In the genomic region with DNA sequence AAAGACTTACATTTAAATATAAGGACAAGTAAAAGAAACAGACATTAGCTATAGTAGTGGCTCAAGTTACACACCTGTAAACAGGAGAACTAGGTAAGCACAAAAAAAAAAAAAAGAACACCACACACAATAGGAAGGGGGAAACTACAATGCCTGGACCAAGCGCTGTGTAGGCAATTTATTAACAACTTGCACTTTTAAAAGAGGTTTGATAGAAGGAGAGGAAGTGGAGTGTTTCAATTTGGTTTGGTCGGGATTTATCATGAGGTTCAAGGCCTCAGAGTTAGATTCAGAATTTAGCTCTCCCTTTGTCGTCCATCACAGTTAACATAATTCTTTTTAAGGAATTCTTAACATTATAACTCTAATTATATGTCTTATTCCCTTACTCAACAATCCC, we compare ENCODE assay signal across 9 cellular contexts. TPM values are rescaled to one million over a fixed set of nuclear protein-coding genes. Genes with fewer than 3 reads are reported as not detected.
DNase-seq lines count a peak whose midpoint lies in the region; ATAC-seq, FAIRE-seq and TF ChIP-seq lines count a peak whose summit lies in the region.
"Had no signal": no experiment of that assay in that cellular context is flagged by ENCODE, and none has a peak within 500 bp of the region (broad histone marks: within the 10 kb centered on the region; RNA-seq: fewer than 3 reads in every experiment).

No MANE protein-coding gene starts in this region.

- H3K4me3 ChIP-seq in BLaER1 (peak overlapping the region; percentile 78), HUES64 (ENCODE audit: low read length) (peak overlapping the region; percentile 75), body of pancreas (no peak overlapping the region), muscle layer of duodenum (ENCODE audit: low read depth in 1 of 2, low read length in 2 of 2) (peak overlapping the region; percentile 82 to 89), small intestine (ENCODE audit: low read depth in 1 of 2, low read length in 2 of 2) (no peak overlapping the region), aorta (ENCODE audit: low read length in 2 of 2) (no peak overlapping the region)

- no peak for FAIRE-seq in small intestine (lab: Jason Lieb, UNC)

- H3K4me2 ChIP-seq in BLaER1, result peak overlapping the region; percentile 84

- no peaks in the 10 kb centered on the region for H3K9me3 Mint-ChIP-seq in stimulated activated memory B cell treated with anti-CD40 and anti-IgM and Interleukin-4, amounts not matched to agents 10 μg/mL and 1 μg/mL and 100 μg/mL, for 72 hours
- H3K9me3 Mint-ChIP-seq: dendritic cell treated with granulocyte-macrophage colony-stimulating factor and Interleukin-4, amounts not matched to agents 40 ng/mL and 50 ng/mL, for 4 days had no signal

- H3K36me3 ChIP-seq in BLaER1 (peaks cover 31% of the 10 kb centered on the region), HUES64 (ENCODE audit: insufficient read depth, low read length) (peaks cover 8% of the 10 kb centered on the region; the same call in 1 of the 2 replicates), body of pancreas (replicated peaks in 1 of 2; ENCODE audit: insufficient read depth in 1 of 2, low read depth in 2 of 2) (no peaks in the 10 kb centered on the region), muscle layer of duodenum (ENCODE audit: control insufficient read depth in 1 of 2, insufficient read depth in 2 of 2, low read length in 2 of 2) (peaks cover 0 to 3% of the 10 kb centered on the region in 2 donors), small intestine (ENCODE audit: control insufficient read depth in 2 of 2, insufficient read depth in 2 of 2, low read length in 2 of 2) (peaks cover 0 to 2% of the 10 kb centered on the region in 2 donors), aorta (ENCODE audit: control insufficient read depth in 1 of 2, insufficient read depth in 2 of 2, low read length in 1 of 2) (no peaks in the 10 kb centered on the region)

- WGBS in HUES64, result 61% methylated on average over 2 of the region's 3 CpGs
- WGBS in body of pancreas, 2 donors, result 32 to 41% methylated on average over 3 of the region's 3 CpGs
- 47 to 61% (median 56%) methylated on average over 3 of the region's 3 CpGs for WGBS in small intestine, 3 donors
- WGBS in aorta, 2 donors, result 66 to 68% methylated on average over 3 of the region's 3 CpGs

- no peak overlapping the region for H3K4me3 Mint-ChIP-seq in stimulated activated memory B cell treated with anti-CD40 and anti-IgM and Interleukin-4, amounts not matched to agents 10 μg/mL and 1 μg/mL and 100 μg/mL, for 72 hours
- H3K4me3 Mint-ChIP-seq: dendritic cell treated with granulocyte-macrophage colony-stimulating factor and Interleukin-4, amounts not matched to agents 40 ng/mL and 50 ng/mL, for 4 days had no signal

- no peaks in the 10 kb centered on the region for H3K36me3 Mint-ChIP-seq in stimulated activated memory B cell treated with anti-CD40 and anti-IgM and Interleukin-4, amounts not matched to agents 10 μg/mL and 1 μg/mL and 100 μg/mL, for 72 hours

- intact Hi-C loops in body of pancreas (cut with DNase I) (no loop called here), aorta (cut with DNase I) (loop anchor here in 1 of 2 donors (10.0 kb wide), 1 partner anchor 111 kb away; the partner anchor contains the start of genes PRICKLE4 and TOMM6)

- H3K27ac ChIP-seq in BLaER1 (peak overlapping the region; percentile 93), HUES64 (ENCODE audit: low read depth, low read length) (peak overlapping the region; percentile 84), body of pancreas (peak overlapping the region in 3 of 4 donors; percentile 61 to 83 (median 79)), muscle layer of duodenum (ENCODE audit: low read length) (peak overlapping the region; percentile 77), small intestine (ENCODE audit: low read depth in 1 of 2, low read length in 1 of 2) (peak overlapping the region in 1 of 2 donors; percentile 96), aorta (ENCODE audit: low read depth in 1 of 2, low read length in 2 of 2) (no peak overlapping the region)

- no peak for TF ChIP-seq POLR2A in body of pancreas (IDR thresholded peaks at IDR 0.05)

- H3K9me3 ChIP-seq in BLaER1, result no peaks in the 10 kb centered on the region
- H3K9me3 ChIP-seq in HUES64 (ENCODE audit: insufficient read depth, low read depth, low read length), result no peaks in the 10 kb centered on the region
- H3K9me3 ChIP-seq in body of pancreas, result no peaks in the 10 kb centered on the region
- no peaks in the 10 kb centered on the region for H3K9me3 ChIP-seq in muscle layer of duodenum (ENCODE audit: control insufficient read depth in 1 of 2, low read length in 2 of 2)
- no peaks in the 10 kb centered on the region for H3K9me3 ChIP-seq in small intestine (ENCODE audit: control insufficient read depth, low read depth)
- H3K9me3 ChIP-seq in aorta (ENCODE audit: control insufficient read depth, low read length), result no peaks in the 10 kb centered on the region

- H3K27me3 ChIP-seq in BLaER1 (no peaks in the 10 kb centered on the region), HUES64 (ENCODE audit: insufficient read depth, low read length) (no peaks in the 10 kb centered on the region), body of pancreas (no peaks in the 10 kb centered on the region), muscle layer of duodenum (ENCODE audit: low read depth, low read length) (no peaks in the 10 kb centered on the region), small intestine (ENCODE audit: control insufficient read depth in 2 of 2, insufficient read depth in 2 of 2, low read length in 2 of 2) (no peaks in the 10 kb centered on the region), aorta (ENCODE audit: control insufficient read depth in 1 of 2, insufficient read depth in 2 of 2, low read length in 1 of 2) (no peaks in the 10 kb centered on the region)

- peaks cover 32% of the 10 kb centered on the region for H4K20me1 ChIP-seq in BLaER1

- peaks cover 44% of the 10 kb centered on the region for H3K4me1 ChIP-seq in BLaER1
- peaks cover 20% of the 10 kb centered on the region for H3K4me1 ChIP-seq in HUES64 (ENCODE audit: insufficient read depth, low read length)
- peaks cover 19% of the 10 kb centered on the region for H3K4me1 ChIP-seq in body of pancreas
- H3K4me1 ChIP-seq in muscle layer of duodenum (ENCODE audit: control insufficient read depth in 1 of 2, insufficient read depth in 2 of 2, low read length in 2 of 2), result peaks cover 7 to 20% of the 10 kb centered on the region in 2 donors
- peaks cover 0 to 5% of the 10 kb centered on the region in 2 donors for H3K4me1 ChIP-seq in small intestine (ENCODE audit: control insufficient read depth in 2 of 2, insufficient read depth in 1 of 2, low read depth in 1 of 2, low read length in 1 of 2)
- H3K4me1 ChIP-seq in aorta (ENCODE audit: control insufficient read depth in 1 of 2, insufficient read depth in 2 of 2, low read length in 2 of 2), result peaks cover 0 to 2% of the 10 kb centered on the region in 2 donors

- DNase-seq in body of pancreas, result no peak
- no peak for DNase-seq in left lobe of liver (ENCODE audit: low spot score)
- no peak for DNase-seq in small intestine
- no peak for DNase-seq in aorta

- ATAC-seq in body of pancreas (no peak), left lobe of liver (no peak), aorta (ENCODE audit: low FRiP score) (no peak)
- no peak for ATAC-seq in stimulated activated memory B cell treated with anti-CD40 and anti-IgM and Interleukin-4, amounts not matched to agents 10 μg/mL and 1 μg/mL and 100 μg/mL, for 72 hours

- H3K4me1 Mint-ChIP-seq in stimulated activated memory B cell treated with anti-CD40 and anti-IgM and Interleukin-4, amounts not matched to agents 10 μg/mL and 1 μg/mL and 100 μg/mL, for 72 hours, result peaks cover 9% of the 10 kb centered on the region

- H3K27ac Mint-ChIP-seq in stimulated activated memory B cell treated with anti-CD40 and anti-IgM and Interleukin-4, amounts not matched to agents 10 μg/mL and 1 μg/mL and 100 μg/mL, for 72 hours, result no peak overlapping the region
- H3K27ac Mint-ChIP-seq: dendritic cell treated with granulocyte-macrophage colony-stimulating factor and Interleukin-4, amounts not matched to agents 40 ng/mL and 50 ng/mL, for 4 days had no signal

- no peak for TF ChIP-seq CTCF in body of pancreas (IDR thresholded peaks at IDR 0.05)

- peak overlapping the region; percentile 92 for H3K9ac ChIP-seq in BLaER1
- H3K9ac ChIP-seq in HUES64 (ENCODE audit: low read depth, low read length), result peak overlapping the region; percentile 83

- no peaks in the 10 kb centered on the region for H3K27me3 Mint-ChIP-seq in stimulated activated memory B cell treated with anti-CD40 and anti-IgM and Interleukin-4, amounts not matched to agents 10 μg/mL and 1 μg/mL and 100 μg/mL, for 72 hours
- H3K27me3 Mint-ChIP-seq: dendritic cell treated with granulocyte-macrophage colony-stimulating factor and Interleukin-4, amounts not matched to agents 40 ng/mL and 50 ng/mL, for 4 days had no signal

RNA-seq across cellular contexts. Expression of gene USP49, which starts 1.1 kb away (rescaled TPM):
- 9.8 TPM for polyA plus RNA-seq in HUES64 (2013, experiment 1 of 2)
- polyA plus RNA-seq in HUES64 (2013, experiment 2 of 2), result 11.4 TPM
- total RNA-seq in body of pancreas (1 to 10 TPM; 3.3 to 5.2 TPM), left lobe of liver (1.9 TPM), aorta (1 to 10 TPM; 2.3 to 5.3 TPM)
- polyA plus RNA-seq in small intestine (1 to 10 TPM in 1 of 3 donors, under 1 TPM in 2; 0.27 to 1.1 (median 0.45) TPM), aorta (1 to 10 TPM; 1.3 to 1.5 TPM)

RNA-seq across cellular contexts. Expression of gene MED20, which starts 24.7 kb away (rescaled TPM):
- 27.2 TPM for polyA plus RNA-seq in HUES64 (2013, experiment 1 of 2)
- polyA plus RNA-seq in HUES64 (2013, experiment 2 of 2), result 25.9 TPM
- total RNA-seq in body of pancreas (10 to 100 TPM in 1 of 2 donors, 1 to 10 TPM in 1; 9.9 to 17.8 TPM), left lobe of liver (9.4 TPM), aorta (10 to 100 TPM; 11.7 to 16.1 TPM)
- polyA plus RNA-seq in small intestine (1 to 10 TPM; 8.1 to 9.2 (median 8.5) TPM), aorta (1 to 10 TPM; 6.1 to 7.5 TPM)

RNA-seq across cellular contexts. Expression of gene BYSL, which starts 25.0 kb away (rescaled TPM):
- 46.0 TPM for polyA plus RNA-seq in HUES64 (2013, experiment 1 of 2)
- 39.8 TPM for polyA plus RNA-seq in HUES64 (2013, experiment 2 of 2)
- total RNA-seq in body of pancreas (10 to 100 TPM in 1 of 2 donors, 1 to 10 TPM in 1; 3.1 to 13.5 TPM), left lobe of liver (5.3 TPM), aorta (10 to 100 TPM in 1 of 2 donors, 1 to 10 TPM in 1; 9.7 to 12.0 TPM)
- polyA plus RNA-seq in small intestine (10 to 100 TPM in 1 of 3 donors, 1 to 10 TPM in 2; 3.8 to 14.6 (median 4.3) TPM), aorta (1 to 10 TPM; 3.4 to 5.6 TPM)

RNA-seq across cellular contexts. Expression of gene CCND3, which starts 45.3 kb away (rescaled TPM):
- polyA plus RNA-seq in HUES64 (2013, experiment 1 of 2), result 20.0 TPM
- 17.8 TPM for polyA plus RNA-seq in HUES64 (2013, experiment 2 of 2)
- total RNA-seq in body of pancreas (10 to 100 TPM; 73.2 to 91.0 TPM), left lobe of liver (14.7 TPM), aorta (10 to 100 TPM; 47.8 to 51.4 TPM)
- polyA plus RNA-seq in small intestine (10 to 100 TPM; 34.0 to 83.0 (median 60.3) TPM), aorta (10 to 100 TPM; 45.2 to 48.3 TPM)

Comparison
In these comparisons a context has a peak if more than half of its experiments do, and no peak if none do; other contexts are left out.
1. H3K27ac ChIP-seq: peak in BLaER1 (single experiment), HUES64 (single experiment), body of pancreas (3 of 4) and muscle layer of duodenum (single experiment); none in aorta (0 of 2).
2. H3K4me3 ChIP-seq: peak in BLaER1 (single experiment), HUES64 (single experiment) and muscle layer of duodenum (2 of 2); none in body of pancreas (0 of 2), small intestine (0 of 2) and aorta (0 of 2).